ENCODE assay signal across 9 cellular contexts in the genomic region with DNA sequence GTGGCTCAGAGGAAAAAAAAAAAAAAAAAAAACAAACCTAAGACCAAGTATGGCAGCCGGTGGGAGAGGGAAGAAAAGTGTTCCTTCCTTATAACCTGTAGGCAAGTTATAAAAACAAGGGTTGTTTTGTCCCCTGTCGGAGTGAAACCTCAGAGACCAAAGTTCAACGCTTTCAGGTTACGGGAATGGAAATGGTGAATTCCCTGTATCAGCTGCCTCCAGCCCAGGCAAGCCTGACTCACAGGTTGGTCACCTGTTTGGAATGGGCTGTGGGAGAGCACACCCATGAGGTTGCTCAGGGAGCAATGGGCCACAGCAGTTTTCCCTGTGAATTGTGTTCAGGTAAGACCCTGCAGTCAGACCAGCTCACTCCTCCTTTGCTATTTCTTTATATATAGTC.
DNase-seq lines count a peak whose midpoint lies in the region; ATAC-seq and TF ChIP-seq lines count a peak whose summit lies in the region.
"Had no signal": no experiment of that assay in that cellular context is flagged by ENCODE, and none has a peak within 500 bp of the region (broad histone marks: within the 10 kb centered on the region; RNA-seq: fewer than 3 reads in every experiment).

No MANE protein-coding gene starts in this region.

- TF ChIP-seq CTCF in brain microvascular endothelial cell (IDR thresholded peaks at IDR 0.05; ENCODE audit: low read depth, low read length, missing control alignments) (peak; percentile 24), mucosa of descending colon (IDR thresholded peaks at IDR 0.05) (no peak)

- peaks cover 34% of the 10 kb centered on the region for H3K4me1 ChIP-seq in mucosa of descending colon (ENCODE audit: low read depth)

- in situ Hi-C loops in brain microvascular endothelial cell (cut with HindIII; ENCODE audit: low pct_ligation_motif_present, low sequenced_read_pairs): no loop called here

- H3K4me3 ChIP-seq in brain microvascular endothelial cell (ENCODE audit: low read depth, low read length): no peak overlapping the region
- H3K4me3 ChIP-seq in mucosa of descending colon: no peak overlapping the region

- intact Hi-C loops in mucosa of descending colon (cut with DNase I, micrococcal nuclease): no loop called here
- intact Hi-C loops in Right ventricle myocardium inferior (cut with DNase I): no loop called here

- H3K9me3 ChIP-seq in mucosa of descending colon: peaks cover 2% of the 10 kb centered on the region

- peak overlapping the region; percentile 23 for H3K27ac ChIP-seq in brain microvascular endothelial cell

- H3K36me3 ChIP-seq in brain microvascular endothelial cell (replicated peaks) (no peaks in the 10 kb centered on the region), mucosa of descending colon (ENCODE audit: low read depth) (no peaks in the 10 kb centered on the region)

- peak; percentile 96 for ATAC-seq in mucosa of descending colon
- no peak for ATAC-seq in HG03571 (IDR thresholded peaks at IDR 0.05; ENCODE audit: unreplicated experiment)
- no peak for ATAC-seq in HG02610 (IDR thresholded peaks at IDR 0.05; ENCODE audit: unreplicated experiment)
- ATAC-seq in Right ventricle myocardium inferior: no peak

- DNase-seq in DMS153 (lab: John Stamatoyannopoulos, UW): peak; percentile 77
- peak; percentile 61 for DNase-seq in LHCN-M2 (ENCODE audit: low read depth)
- DNase-seq in brain microvascular endothelial cell: peak; percentile 77
- DNase-seq in mucosa of descending colon: peak; percentile 81 to 82 (median 82)
- DNase-seq in GM19240 (ENCODE audit: insufficient read length, low spot score): no peak
- no peak for DNase-seq in Right ventricle myocardium inferior (ENCODE audit: missing footprints)
- DNase-seq: DMS79 treated with DMSO at 0.1 percent for 48 hours had no signal

- H3K27me3 ChIP-seq in brain microvascular endothelial cell (replicated peaks): no peaks in the 10 kb centered on the region

Comparison
In these comparisons a context has a peak if more than half of its experiments do, and no peak if none do; other contexts are left out.
1. DNase-seq: peak in DMS153 (single experiment), LHCN-M2 (single experiment), brain microvascular endothelial cell (single experiment) and mucosa of descending colon (3 of 3); none in GM19240 (single experiment) and Right ventricle myocardium inferior (single experiment).